Comparison of ENCODE assay signal across 8 cellular contexts in the genomic region with DNA sequence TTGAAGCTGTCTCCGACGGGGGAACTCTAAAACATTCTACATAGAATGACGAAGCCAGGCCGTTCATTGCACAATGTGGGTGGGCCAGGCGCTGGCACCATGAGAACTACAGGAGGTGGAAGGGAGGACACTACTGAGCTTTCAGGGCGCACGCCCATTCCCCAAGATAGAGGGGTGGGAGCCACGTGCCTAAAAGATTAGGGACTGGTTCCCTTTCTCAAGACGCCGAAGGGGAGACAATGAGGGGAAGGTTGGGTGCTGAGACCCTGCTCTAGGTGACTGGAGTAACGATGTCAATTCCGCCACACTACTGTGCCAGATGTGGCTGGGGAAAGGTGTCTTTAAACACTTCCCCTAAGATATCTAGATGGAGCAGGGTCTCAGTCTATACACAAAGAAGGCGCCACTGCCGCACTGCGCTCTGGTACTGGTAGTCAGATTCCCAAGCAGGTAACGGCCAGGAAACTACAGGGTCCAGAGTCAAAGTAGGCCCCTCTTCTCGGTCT. TPM values are rescaled to one million over a fixed set of nuclear protein-coding genes. Genes with fewer than 3 reads are reported as not detected.
DNase-seq lines count a peak whose midpoint lies in the region; ATAC-seq and TF ChIP-seq lines count a peak whose summit lies in the region.

No MANE protein-coding gene starts in this region.

- H3K79me2 ChIP-seq in PC-3 (ENCODE audit: low read length) = peaks cover 58% of the 10 kb centered on the region

- H3K9ac ChIP-seq in PC-3 (ENCODE audit: low read length) = peak overlapping the region; percentile 99

- WGBS in ectodermal cell, 2 experiments = 1% methylated on average over 17 of the region's 17 CpGs
- 0 to 1% methylated on average over 14 to 16 of the region's 17 CpGs for WGBS in mesodermal cell (ENCODE audit: insufficient coverage in 2 of 2), 2 experiments
- 1% methylated on average over 10 to 17 of the region's 17 CpGs for WGBS in upper lobe of left lung, 2 donors

- DNase-seq in AG08396 (ENCODE audit: low spot score) = peak; percentile 36
- peak; percentile 37 for DNase-seq in PC-3
- peak in 1 of 2 donors; percentile 62 for DNase-seq in upper lobe of left lung
- no peak for DNase-seq in NCI-H2227 (lab: John Stamatoyannopoulos, UW; ENCODE audit: unreplicated experiment)
- no peak for DNase-seq in NCI-H187 treated with DMSO at 0.1 percent for 48 hours (lab: John Stamatoyannopoulos, UW)

- no peak for TF ChIP-seq CTCF in PC-3 (conservative IDR thresholded peaks at IDR 0.05; ENCODE audit: low read depth, low read length)
- TF ChIP-seq CTCF in upper lobe of left lung (IDR thresholded peaks at IDR 0.05) = no peak

- H3K4me1 ChIP-seq in PC-3 (ENCODE audit: insufficient read depth, low read length) (peaks cover 24% of the 10 kb centered on the region), ectodermal cell (ENCODE audit: control insufficient read depth, insufficient read depth, low read length) (peaks cover 17% of the 10 kb centered on the region), mesodermal cell (ENCODE audit: control insufficient read depth, insufficient read depth, low read length, poor library complexity, severe bottlenecking) (peaks cover 18% of the 10 kb centered on the region), upper lobe of left lung (peaks cover 47 to 58% (median 50%) of the 10 kb centered on the region in 4 donors)

- ATAC-seq in GM19467 (IDR thresholded peaks at IDR 0.05; ENCODE audit: unreplicated experiment) (peak; percentile 2), PC-3 (no peak), upper lobe of left lung (ENCODE audit: low FRiP score in 2 of 2) (peak; percentile 16 to 53)

- H3F3A ChIP-seq in PC-3 (ENCODE audit: low read length, unreplicated experiment) = no peaks in the 10 kb centered on the region

- H2AFZ ChIP-seq in PC-3 (ENCODE audit: low read length) = no peak overlapping the region

- H3K4me3 ChIP-seq in PC-3 (ENCODE audit: low read length) (peak overlapping the region; percentile 89), ectodermal cell (ENCODE audit: insufficient read depth, low read depth, low read length) (peak overlapping the region; percentile 99), mesodermal cell (ENCODE audit: extremely low read depth, insufficient read depth, low read length, poor library complexity, severe bottlenecking) (peak overlapping the region; percentile 99), upper lobe of left lung (peak overlapping the region; percentile 73 to 87 (median 80))

- intact Hi-C loops in PC-3 (cut with micrococcal nuclease) = loop anchor here (2.0 kb wide), 1 partner anchor 24 kb away; a partner anchor contains a TSS

- H3K9me3 ChIP-seq in PC-3 (ENCODE audit: low read length) (no peaks in the 10 kb centered on the region), ectodermal cell (ENCODE audit: control insufficient read depth, low read length) (no peaks in the 10 kb centered on the region), mesodermal cell (ENCODE audit: control insufficient read depth, low read length) (no peaks in the 10 kb centered on the region), upper lobe of left lung (no peaks in the 10 kb centered on the region)

- H3K27me3 ChIP-seq in PC-3 (ENCODE audit: low read length) (no peaks in the 10 kb centered on the region), ectodermal cell (ENCODE audit: control insufficient read depth, insufficient read depth, low read length, poor library complexity, severe bottlenecking) (no peaks in the 10 kb centered on the region), upper lobe of left lung (no peaks in the 10 kb centered on the region)

- H3K36me3 ChIP-seq in PC-3 (ENCODE audit: low read depth, low read length) (peaks cover 13% of the 10 kb centered on the region), ectodermal cell (ENCODE audit: control insufficient read depth, insufficient read depth, low read length) (no peaks in the 10 kb centered on the region), mesodermal cell (ENCODE audit: control insufficient read depth, insufficient read depth, low read length) (peaks cover 16% of the 10 kb centered on the region), upper lobe of left lung (no peaks in the 10 kb centered on the region)

- TF ChIP-seq POLR2A in upper lobe of left lung (IDR thresholded peaks at IDR 0.05) = no peak

- peaks cover 52% of the 10 kb centered on the region for H4K20me1 ChIP-seq in PC-3 (ENCODE audit: low read length)

- TF ChIP-seq EP300 in upper lobe of left lung (IDR thresholded peaks at IDR 0.05) = no peak

- no TSS peak for BruUV-seq in PC-3 (replicated peaks; lab: Mats Ljungman, UMichigan)

- H3K27ac ChIP-seq in PC-3 (ENCODE audit: low read length) = peak overlapping the region; percentile 80
- peak overlapping the region; percentile 99 for H3K27ac ChIP-seq in ectodermal cell (ENCODE audit: insufficient read depth, low read depth, low read length, poor library complexity, severe bottlenecking)
- H3K27ac ChIP-seq in mesodermal cell (ENCODE audit: low read depth, low read length, severe bottlenecking) = peak overlapping the region; percentile 100
- H3K27ac ChIP-seq in upper lobe of left lung = peak overlapping the region; percentile 98 to 100 (median 100)

- H3K9me2 ChIP-seq in PC-3 (replicated peaks; ENCODE audit: low read length) = no peaks in the 10 kb centered on the region

- POLR2A ChIA-PET in PC-3 (lab: Charles Lee; ENCODE audit: unreplicated experiment) = interaction anchor here (0.5 to 0.6 kb wide), 2 partner anchors 12 to 29 kb away, joined by 4 to 16 read pairs; no protein-coding TSS in a partner anchor

- CTCF ChIA-PET in PC-3 (lab: Charles Lee) = interaction anchor here (0.6 kb wide), 1 partner anchor 353 kb away, joined by 3 read pairs; no protein-coding TSS in a partner anchor

- peak overlapping the region; percentile 94 for H3K4me2 ChIP-seq in PC-3 (ENCODE audit: low read length)

RNA-seq across cellular contexts. Expression of a gene that starts 0.8 kb away (rescaled TPM):
- total RNA-seq in PC-3 (2014; rRNA removed) = 380 and 480 TPM in 2 replicates
- 570 TPM for polyA plus RNA-seq in ectodermal cell (2013, experiment 1 of 4)
- polyA plus RNA-seq in ectodermal cell (2013, experiment 2 of 4) = 594 TPM
- 462 TPM for polyA plus RNA-seq in ectodermal cell (2013, experiment 3 of 4)
- 491 TPM for polyA plus RNA-seq in ectodermal cell (2013, experiment 4 of 4)
- 445 TPM for polyA plus RNA-seq in mesodermal cell (2013, experiment 1 of 2)
- 430 TPM for polyA plus RNA-seq in mesodermal cell (2013, experiment 2 of 2)
- total RNA-seq in upper lobe of left lung = 100 to 1,000 TPM; 223 to 548 (median 373) TPM

RNA-seq across cellular contexts. Expression of a gene that starts 23.5 kb away (rescaled TPM):
- total RNA-seq in PC-3 (2014; rRNA removed) = 104 and 136 TPM in 2 replicates
- polyA plus RNA-seq in ectodermal cell (2013, experiment 1 of 4) = 57.2 TPM
- 56.3 TPM for polyA plus RNA-seq in ectodermal cell (2013, experiment 2 of 4)
- polyA plus RNA-seq in ectodermal cell (2013, experiment 3 of 4) = 43.7 TPM
- polyA plus RNA-seq in ectodermal cell (2013, experiment 4 of 4) = 48.5 TPM
- 49.7 TPM for polyA plus RNA-seq in mesodermal cell (2013, experiment 1 of 2)
- 47.6 TPM for polyA plus RNA-seq in mesodermal cell (2013, experiment 2 of 2)
- total RNA-seq in upper lobe of left lung = 10 to 100 TPM in 5 of 6 donors, 1 to 10 TPM in 1; 6.0 to 36.3 (median 28.7) TPM

RNA-seq across cellular contexts. Expression of a gene that starts 40.4 kb away (rescaled TPM):
- 12.6 and 15.1 TPM in 2 replicates for total RNA-seq in PC-3 (2014; rRNA removed)
- polyA plus RNA-seq in ectodermal cell (2013, experiment 1 of 4) = 103 TPM
- polyA plus RNA-seq in ectodermal cell (2013, experiment 2 of 4) = 113 TPM
- 83.4 TPM for polyA plus RNA-seq in ectodermal cell (2013, experiment 3 of 4)
- 88.4 TPM for polyA plus RNA-seq in ectodermal cell (2013, experiment 4 of 4)
- polyA plus RNA-seq in mesodermal cell (2013, experiment 1 of 2) = 74.7 TPM
- polyA plus RNA-seq in mesodermal cell (2013, experiment 2 of 2) = 79.1 TPM
- 10 to 100 TPM; 11.5 to 36.6 (median 25.4) TPM for total RNA-seq in upper lobe of left lung

Comparison
In these comparisons a context has a peak if more than half of its experiments do, and no peak if none do; other contexts are left out.
1. DNase-seq: peak in AG08396 (single experiment) and PC-3 (single experiment); none in NCI-H2227 (single experiment) and NCI-H187 treated with DMSO at 0.1 percent for 48 hours (single experiment).
2. Peak in every context shown above with its lines, with median percentiles within 50 percentile points of each other: H3K27ac ChIP-seq and H3K4me3 ChIP-seq.